ENCODE assay signal across 8 cellular contexts in the genomic region with DNA sequence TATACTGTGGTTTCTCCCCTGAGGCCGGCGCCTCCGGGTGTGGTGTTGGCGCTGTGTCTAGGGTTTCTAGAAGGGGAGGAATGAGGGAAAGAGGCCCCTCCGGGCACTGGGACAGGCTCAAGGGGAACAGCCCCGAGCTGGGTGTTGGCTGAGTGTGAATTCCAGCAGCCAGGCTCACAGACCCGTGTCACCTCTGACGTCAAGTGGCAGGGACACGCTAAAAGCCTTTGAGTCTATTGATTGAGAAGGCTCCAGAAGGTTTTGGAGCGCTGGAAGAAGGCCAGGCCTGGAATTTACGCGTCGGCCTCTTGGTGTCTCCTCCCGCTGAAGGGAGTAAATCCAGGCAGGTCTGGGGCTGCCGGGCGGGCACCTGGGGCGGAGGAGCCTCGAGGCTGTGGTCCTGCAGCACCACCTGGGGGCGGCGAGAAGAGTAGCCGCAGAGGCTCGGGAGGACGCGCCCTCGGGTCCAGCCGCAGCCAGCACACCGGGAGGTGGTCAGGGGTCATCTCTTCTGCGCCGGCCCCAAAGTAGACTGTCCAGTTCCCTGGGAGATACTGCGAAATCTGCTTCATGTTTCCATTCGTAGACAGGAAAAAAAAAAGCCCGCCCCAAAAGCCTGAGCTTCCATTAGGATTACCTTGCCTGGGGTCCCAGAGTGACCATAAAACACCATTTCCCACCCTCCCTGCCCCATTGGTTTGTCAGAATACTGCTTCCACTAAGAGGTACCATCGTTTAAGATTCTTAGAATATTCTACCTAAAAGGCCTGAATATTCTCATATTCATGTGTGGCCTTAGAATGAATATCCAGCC.
DNase-seq lines count a peak whose midpoint lies in the region; ATAC-seq lines count a peak whose summit lies in the region.

No MANE protein-coding gene starts in this region.

- peak overlapping the region; percentile 63 for H3K9ac ChIP-seq in duodenal mucosa (ENCODE audit: low read depth in 1 of 2, low read length in 2 of 2)

- peak overlapping the region; percentile 13 for H3K27ac ChIP-seq in duodenal mucosa (ENCODE audit: low read depth, low read length)

- peak overlapping the region; percentile 58 for H3K4me3 ChIP-seq in duodenal mucosa (ENCODE audit: low read depth in 1 of 2, low read length in 2 of 2)

- H3K4me1 ChIP-seq in duodenal mucosa (ENCODE audit: control insufficient read depth in 1 of 2, insufficient read depth in 2 of 2, low read length in 2 of 2): peaks cover 0 to 3% of the 10 kb centered on the region in 2 donors

- H3K36me3 ChIP-seq in duodenal mucosa (ENCODE audit: control insufficient read depth in 1 of 2, insufficient read depth in 2 of 2, low read length in 2 of 2): no peaks in the 10 kb centered on the region

- no peaks in the 10 kb centered on the region for H3K9me3 ChIP-seq in duodenal mucosa (ENCODE audit: control insufficient read depth in 1 of 2, low read length in 2 of 2)

- H3K27me3 ChIP-seq in duodenal mucosa (ENCODE audit: control insufficient read depth in 1 of 2, insufficient read depth in 2 of 2, low read length in 2 of 2): peaks cover 0 to 2% of the 10 kb centered on the region in 2 donors

- DNase-seq in CD1c-positive myeloid dendritic cell (ENCODE audit: extremely low spot score) (peak; percentile 62), NCI-H526 treated with DMSO at 0.1 percent for 48 hours (lab: John Stamatoyannopoulos, UW) (peak; percentile 70), lung microvascular endothelial cell (ENCODE audit: low read depth in 2 of 2) (peak; percentile 82 to 86)
- DNase-seq in activated CD4-positive, alpha-beta T cell treated with anti-CD3 and anti-CD28 coated beads, Interleukin-2, amount 50 U/mL, for 48 hours: peak; percentile 71 to 79
- DNase-seq in stimulated activated CD4-positive, alpha-beta T cell treated with anti-CD3 and anti-CD28 coated beads, TNF-alpha, amount 100 ng/mL, for 1 hour (ENCODE audit: low read depth in 3 of 3, low spot score in 1 of 3): peak; percentile 28 to 64 (median 40)

- ATAC-seq in GM19397 (IDR thresholded peaks at IDR 0.05; ENCODE audit: unreplicated experiment): peak; percentile 96
- peak; percentile 96 for ATAC-seq in HG03521 (IDR thresholded peaks at IDR 0.05; ENCODE audit: unreplicated experiment)

Comparison
In these comparisons a context has a peak if more than half of its experiments do, and no peak if none do; other contexts are left out.
1. Peak in every context shown above with its lines: DNase-seq, ATAC-seq, H3K4me3 ChIP-seq and H3K27ac ChIP-seq.